1 cellular context compared by ENCODE assay signal in genomic region chr13:40331802-40332201, GRCh38.
A peak's percentile ranks its signal among the peaks of the same experiment; 100 is the strongest.
TF ChIP-seq lines count a peak whose summit lies in the region.

No MANE protein-coding gene starts in this region.

TF ChIP-seq in HepG2, 621 proteins besides CTCF, POLR2A, EP300 and RAD21 (continued from another document and continues in another):
- TF ChIP-seq SIN3A (IDR thresholded peaks at IDR 0.05; ENCODE audit: borderline replicate concordance, low read depth, low read length) (no peak), SNAPC2 (CRISPR knock-in tag; IDR thresholded peaks at IDR 0.05) (no peak), MIER2 (CRISPR knock-in tag; IDR thresholded peaks at IDR 0.05) (no peak), ZNF383 (CRISPR knock-in tag; IDR thresholded peaks at IDR 0.05; ENCODE audit: borderline replicate concordance) (no peak), TEAD2 (CRISPR knock-in tag; IDR thresholded peaks at IDR 0.05) (no peak), ZBTB37 (CRISPR knock-in tag; IDR thresholded peaks at IDR 0.05) (0 out of 2 replicates have a peak, but pooled peaks have one; percentile 34), RXRB (CRISPR knock-in tag; IDR thresholded peaks at IDR 0.05; ENCODE audit: borderline replicate concordance) (peak; percentile 26; the same call in 1 of the 2 replicates), MZF1 (CRISPR knock-in tag; IDR thresholded peaks at IDR 0.05; ENCODE audit: borderline replicate concordance) (no peak), MEF2D (CRISPR knock-in tag; IDR thresholded peaks at IDR 0.05) (peak; percentile 40; the same call in 1 of the 2 replicates), DR1 (CRISPR knock-in tag; IDR thresholded peaks at IDR 0.05) (no peak), ZBTB38 (CRISPR knock-in tag; IDR thresholded peaks at IDR 0.05) (no peak), FOXJ3 (CRISPR knock-in tag; IDR thresholded peaks at IDR 0.05; ENCODE audit: borderline replicate concordance) (peak; percentile 15; the same call in 1 of the 2 replicates), ZNF639 (CRISPR knock-in tag; conservative IDR thresholded peaks at IDR 0.05) (no peak), ZNF775 (CRISPR knock-in tag; IDR thresholded peaks at IDR 0.05; ENCODE audit: borderline replicate concordance) (no peak), SP5 (CRISPR knock-in tag; IDR thresholded peaks at IDR 0.05; ENCODE audit: borderline replicate concordance, low read depth) (peak; percentile 47; the same call in 1 of the 2 replicates), CAMTA2 (CRISPR knock-in tag; IDR thresholded peaks at IDR 0.05; ENCODE audit: borderline replicate concordance) (no peak), ZNF83 (CRISPR knock-in tag; IDR thresholded peaks at IDR 0.05; ENCODE audit: borderline replicate concordance) (no peak), SMC3 (IDR thresholded peaks at IDR 0.05; ENCODE audit: low read length) (no peak), THAP8 (CRISPR knock-in tag; IDR thresholded peaks at IDR 0.05; ENCODE audit: borderline replicate concordance) (no peak), MLX (CRISPR knock-in tag; IDR thresholded peaks at IDR 0.05) (0 out of 2 replicates have a peak, but pooled peaks have one; percentile 14), SOX5 (CRISPR knock-in tag; IDR thresholded peaks at IDR 0.05; ENCODE audit: borderline replicate concordance) (peak; percentile 90), ZNF207 (IDR thresholded peaks at IDR 0.05; ENCODE audit: borderline replicate concordance) (no peak), THAP9 (CRISPR knock-in tag; IDR thresholded peaks at IDR 0.05; ENCODE audit: borderline replicate concordance) (no peak), EEA1 (CRISPR knock-in tag; IDR thresholded peaks at IDR 0.05; ENCODE audit: borderline replicate concordance) (no peak), HOXA5 (CRISPR knock-in tag; IDR thresholded peaks at IDR 0.05) (no peak), KLF13 (CRISPR knock-in tag; IDR thresholded peaks at IDR 0.05) (no peak), SMAD9 (CRISPR knock-in tag; IDR thresholded peaks at IDR 0.05) (no peak), ZNF782 (CRISPR knock-in tag; IDR thresholded peaks at IDR 0.05; ENCODE audit: borderline replicate concordance) (no peak), MTA1 (CRISPR knock-in tag; IDR thresholded peaks at IDR 0.05; ENCODE audit: borderline replicate concordance) (no peak), ATF4 (CRISPR knock-in tag; IDR thresholded peaks at IDR 0.05) (no peak), MED1 (CRISPR knock-in tag; IDR thresholded peaks at IDR 0.05) (peak; percentile 77), HMGA1 (CRISPR knock-in tag; conservative IDR thresholded peaks at IDR 0.05) (no peak), NFYC (CRISPR knock-in tag; IDR thresholded peaks at IDR 0.05) (no peak), PHF20 (CRISPR knock-in tag; IDR thresholded peaks at IDR 0.05) (no peak), ZNF644 (CRISPR knock-in tag; IDR thresholded peaks at IDR 0.05; ENCODE audit: low read depth) (peak; percentile 66; the same call in 1 of the 2 replicates), ZNF746 (CRISPR knock-in tag; IDR thresholded peaks at IDR 0.05) (no peak), ZBTB43 (CRISPR knock-in tag; conservative IDR thresholded peaks at IDR 0.05) (0 out of 2 replicates have a peak, but pooled peaks have one; percentile 8), ONECUT2 (CRISPR knock-in tag; IDR thresholded peaks at IDR 0.05) (no peak), ZNF503 (CRISPR knock-in tag; IDR thresholded peaks at IDR 0.05) (0 out of 2 replicates have a peak, but pooled peaks have one; percentile 51), NR2F6 (IDR thresholded peaks at IDR 0.05) (peak; percentile 86), NR2F6 (CRISPR knock-in tag; IDR thresholded peaks at IDR 0.05) (peak; percentile 89), RARG (CRISPR knock-in tag; IDR thresholded peaks at IDR 0.05; ENCODE audit: low read depth) (no peak), BRF2 (CRISPR knock-in tag; IDR thresholded peaks at IDR 0.05) (no peak), FLYWCH1 (CRISPR knock-in tag; IDR thresholded peaks at IDR 0.05) (no peak), TCF7 (IDR thresholded peaks at IDR 0.05; ENCODE audit: low read depth) (peak; percentile 50), SIX1 (CRISPR knock-in tag; IDR thresholded peaks at IDR 0.05; ENCODE audit: borderline replicate concordance) (no peak), CENPBD1 (CRISPR knock-in tag; IDR thresholded peaks at IDR 0.05; ENCODE audit: borderline replicate concordance, low read depth) (no peak), BHLHE40 (IDR thresholded peaks at IDR 0.05; ENCODE audit: low read length) (no peak), HNF4G (IDR thresholded peaks at IDR 0.05; ENCODE audit: borderline replicate concordance, low read depth, low read length) (peak; percentile 17; the same call in 1 of the 2 replicates), HNF4G (CRISPR knock-in tag; IDR thresholded peaks at IDR 0.05; ENCODE audit: borderline replicate concordance, low read depth) (no peak), ZNF441 (CRISPR knock-in tag; IDR thresholded peaks at IDR 0.05; ENCODE audit: borderline replicate concordance) (no peak), TEAD3 (CRISPR knock-in tag; optimal IDR thresholded peaks at IDR 0.05; ENCODE audit: borderline replicate concordance) (peak; percentile 55), ZFP90 (CRISPR knock-in tag; IDR thresholded peaks at IDR 0.05; ENCODE audit: borderline replicate concordance) (no peak), AKAP8 (CRISPR knock-in tag; IDR thresholded peaks at IDR 0.05) (no peak), KLF12 (CRISPR knock-in tag; IDR thresholded peaks at IDR 0.05; ENCODE audit: borderline replicate concordance) (no peak), MIXL1 (CRISPR knock-in tag; IDR thresholded peaks at IDR 0.05) (no peak), NFRKB (IDR thresholded peaks at IDR 0.05) (no peak), ZSCAN25 (CRISPR knock-in tag; IDR thresholded peaks at IDR 0.05) (no peak), ZNF576 (CRISPR knock-in tag; IDR thresholded peaks at IDR 0.05) (no peak), TBX3 (IDR thresholded peaks at IDR 0.05; ENCODE audit: borderline replicate concordance) (no peak), ATF5 (CRISPR knock-in tag; IDR thresholded peaks at IDR 0.05; ENCODE audit: low read depth) (no peak), GZF1 (CRISPR knock-in tag; IDR thresholded peaks at IDR 0.05) (no peak), CBX1 (IDR thresholded peaks at IDR 0.05; ENCODE audit: low read depth) (no peak)
